Comparison of ENCODE assay signal across 9 cellular contexts in the genomic region with DNA sequence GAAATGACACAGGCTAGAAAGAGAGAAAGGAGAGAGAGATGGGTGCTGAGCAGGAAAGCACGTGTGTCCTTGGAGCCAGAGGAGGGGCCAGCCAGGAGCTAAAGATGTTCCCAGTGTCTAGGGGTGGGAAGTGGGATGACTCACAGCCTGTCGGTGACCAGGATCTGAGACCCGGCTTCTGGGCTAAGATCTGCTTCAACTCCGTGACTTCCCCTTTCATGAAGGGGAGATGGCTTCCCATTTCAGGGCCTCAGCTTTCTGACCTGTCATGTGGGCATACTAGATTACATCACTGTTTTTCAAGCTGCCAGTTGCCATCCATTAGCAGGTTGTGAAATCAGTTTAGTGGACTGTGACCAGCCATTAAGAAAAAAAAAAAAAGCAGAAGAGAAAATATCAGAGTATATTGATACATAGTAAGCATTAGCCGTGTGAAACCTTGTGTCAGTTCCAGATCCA. TPM values are rescaled to one million over a fixed set of nuclear protein-coding genes. Genes with fewer than 3 reads are reported as not detected.
DNase-seq lines count a peak whose midpoint lies in the region; ATAC-seq and TF ChIP-seq lines count a peak whose summit lies in the region.
"Had no signal": no experiment of that assay in that cellular context is flagged by ENCODE, and none has a peak within 500 bp of the region (broad histone marks: within the 10 kb centered on the region; RNA-seq: fewer than 3 reads in every experiment).

No MANE protein-coding gene starts in this region.

- peak overlapping the region; percentile 68; the same call in 1 of the 2 replicates for H3K27ac Mint-ChIP-seq in HFFc6
- H3K27ac Mint-ChIP-seq: activated naive CD8-positive, alpha-beta T cell had no signal

- no peak for TF ChIP-seq POLR2A in ovary (IDR thresholded peaks at IDR 0.05)

- H3K36me3 ChIP-seq in OCI-LY3 (replicated peaks; ENCODE audit: low read depth, low read length) = no peaks in the 10 kb centered on the region
- no peaks in the 10 kb centered on the region for H3K36me3 ChIP-seq in heart right ventricle
- no peaks in the 10 kb centered on the region for H3K36me3 ChIP-seq in ovary

- peak overlapping the region; percentile 69 for H3K4me2 ChIP-seq in OCI-LY3 (ENCODE audit: low read length)

- ATAC-seq in heart right ventricle (peak; percentile 38 to 80 (median 72)), HG02885 (IDR thresholded peaks at IDR 0.05; ENCODE audit: poor library complexity, unreplicated experiment) (no peak)

- H3K27ac ChIP-seq in OCI-LY3 (ENCODE audit: low read length) (peak overlapping the region; percentile 89), heart right ventricle (peak overlapping the region in 2 of 10 donors; percentile 12 to 87), ovary (no peak overlapping the region)

- TF ChIP-seq EP300 in ovary (IDR thresholded peaks at IDR 0.05) = no peak

- H3K4me1 ChIP-seq in OCI-LY3 (ENCODE audit: low read length) = peaks cover 57% of the 10 kb centered on the region
- H3K4me1 ChIP-seq in heart right ventricle = peaks cover 0 to 36% (median 0%) of the 10 kb centered on the region in 9 donors
- no peaks in the 10 kb centered on the region for H3K4me1 ChIP-seq in ovary (ENCODE audit: insufficient read depth)

- H3K27me3 ChIP-seq in OCI-LY3 (ENCODE audit: low read depth, low read length) = no peaks in the 10 kb centered on the region
- H3K27me3 ChIP-seq in heart right ventricle = peaks cover 0 to 48% (median 17%) of the 10 kb centered on the region in 7 donors
- H3K27me3 ChIP-seq in ovary = no peaks in the 10 kb centered on the region

- H2AFZ ChIP-seq in OCI-LY3 (ENCODE audit: low read depth, low read length) = no peak overlapping the region

- no peaks in the 10 kb centered on the region for H3K36me3 Mint-ChIP-seq in HFFc6 (ENCODE audit: low read depth)
- H3K36me3 Mint-ChIP-seq: activated naive CD8-positive, alpha-beta T cell had no signal

- H3K4me3 ChIP-seq in OCI-LY3 (ENCODE audit: low read length) = peak overlapping the region; percentile 59
- H3K4me3 ChIP-seq in heart right ventricle = no peak overlapping the region
- H3K4me3 ChIP-seq in ovary = no peak overlapping the region

- H3K27me3 Mint-ChIP-seq in HFFc6 (ENCODE audit: insufficient read depth) = peaks cover 6% of the 10 kb centered on the region

- H3K9me3 ChIP-seq in OCI-LY3 (ENCODE audit: insufficient read depth, low read length) (no peaks in the 10 kb centered on the region), heart right ventricle (no peaks in the 10 kb centered on the region), ovary (no peaks in the 10 kb centered on the region)

- no peaks in the 10 kb centered on the region for H3K79me2 ChIP-seq in OCI-LY3 (ENCODE audit: low read length)

- TF ChIP-seq CTCF in HFFc6 (IDR thresholded peaks at IDR 0.05) (no peak), OCI-LY3 (IDR thresholded peaks at IDR 0.05; ENCODE audit: low read depth, low read length) (no peak), heart right ventricle (IDR thresholded peaks at IDR 0.05) (no peak), ovary (IDR thresholded peaks at IDR 0.05) (no peak)

- no peak overlapping the region for H3K4me3 Mint-ChIP-seq in HFFc6
- H3K4me3 Mint-ChIP-seq: activated naive CD8-positive, alpha-beta T cell had no signal

- DNase-seq in GF-D8 (lab: John Stamatoyannopoulos, UW) (peak; percentile 95), HFFc6 (peak; percentile 39), heart right ventricle (peak in 1 of 2 donors; percentile 42), ovary (no peak), COLO829 (ENCODE audit: low spot score) (no peak)
- no peak for DNase-seq in activated CD4-positive, alpha-beta T cell treated with anti-CD3 and anti-CD28 coated beads for 4 hours

- 47 to 57% methylated on average over 5 of the region's 5 CpGs for WGBS in heart right ventricle, 2 donors
- 36 to 42% (median 39%) methylated on average over 5 of the region's 5 CpGs for WGBS in ovary, 3 donors

- H4K20me1 ChIP-seq in OCI-LY3 (ENCODE audit: insufficient read depth, low read length) = no peaks in the 10 kb centered on the region

- intact Hi-C loops in heart right ventricle (cut with DNase I) (loop anchor here in 1 of 10 donors (10.0 kb wide), 1 partner anchor 46 kb away; no protein-coding TSS in a partner anchor), ovary (cut with DNase I) (loop anchor here in 1 of 4 donors (10.0 kb wide), 1 partner anchor 56 kb away; no protein-coding TSS in a partner anchor)

- H3K9ac ChIP-seq in OCI-LY3 (ENCODE audit: low read length) = peak overlapping the region; percentile 70

- H3K9me3 Mint-ChIP-seq in HFFc6 = no peaks in the 10 kb centered on the region

- peaks cover 33% of the 10 kb centered on the region for H3K4me1 Mint-ChIP-seq in HFFc6 (ENCODE audit: low read depth)

RNA-seq across cellular contexts. Expression of gene TGM3, which starts 5.4 kb away (rescaled TPM):
- under 1 TPM in 2 of 6 experiments, not detected in 4; 0.09 to 0.15 TPM for total RNA-seq in HFFc6 (2021; fragmentation: NEBNext Ultra II Directional; extraction: Animal tissue kit (Norgen Biotek cat#: 25700))
- total RNA-seq in heart right ventricle (not detected), ovary (under 1 TPM in 3 of 7 donors, not detected in 4; 0.10 to 0.46 (median 0.15) TPM)
- polyA plus RNA-seq in heart right ventricle (under 1 TPM in 1 of 2 donors, not detected in 1; 0.22 TPM), ovary (under 1 TPM; 0.04 to 0.20 TPM)

Comparison
In these comparisons a context has a peak if more than half of its experiments do, and no peak if none do; other contexts are left out.
1. DNase-seq: peak in GF-D8 (single experiment) and HFFc6 (single experiment); none in ovary (0 of 5), activated CD4-positive, alpha-beta T cell treated with anti-CD3 and anti-CD28 coated beads for 4 hours (0 of 2) and COLO829 (single experiment).